ENCODE assay signal across 22 cellular contexts in genomic region chr2:94622113-94622618, GRCh38.
"Had no signal": no experiment of that assay in that cellular context is flagged by ENCODE, and none has a peak within 500 bp of the region (broad histone marks: within the 10 kb centered on the region; RNA-seq: fewer than 3 reads in every experiment).

No MANE protein-coding gene starts in this region.

- H3K27ac ChIP-seq: cardiac muscle cell, dorsolateral prefrontal cortex, foreskin keratinocyte, neural progenitor cell, psoas muscle, right lobe of liver, suprapubic skin had no signal

- H3K9me3 ChIP-seq: psoas muscle, right lobe of liver, suprapubic skin had no signal

- DNase-seq: activated CD4-positive, alpha-beta T cell treated with anti-CD3 and anti-CD28 coated beads for 36 hours; activated CD4-positive, alpha-beta T cell treated with anti-CD3 and anti-CD28 coated beads, Interleukin-2, amount 50 U/mL, for 48 hours; activated gamma-delta T cell treated with Interleukin-2 at 50 U/mL for 16 hours; activated naive CD8-positive, alpha-beta T cell treated with anti-CD3 and anti-CD28 coated beads for 36 hours; amniotic stem cell; foreskin keratinocyte; hippocampal formation; psoas muscle; stimulated activated CD4-positive, alpha-beta T cell treated with anti-CD3 and anti-CD28 coated beads, Interleukin-4, amount 100 ng/mL, for 1 hour; stimulated activated naive CD8-positive, alpha-beta T cell treated with anti-CD3 and anti-CD28 coated beads, Interleukin-15, amount 100 ng/mL, for 72 hours; SW 1271; T-helper 2 cell had no signal

- H3K4me2 ChIP-seq: neural progenitor cell, smooth muscle cell had no signal

- H3K9ac ChIP-seq: neural progenitor cell had no signal

- H3K36me3 Mint-ChIP-seq: activated naive CD8-positive, alpha-beta T cell treated with anti-CD3 and anti-CD28 coated beads for 36 hours; neural progenitor cell; type B pancreatic cell had no signal

- FAIRE-seq: islet of Langerhans, TTC549 had no signal

- ATAC-seq: activated CD4-positive, alpha-beta T cell treated with anti-CD3 and anti-CD28 coated beads for 36 hours; foreskin keratinocyte; left lobe of liver; psoas muscle; right lobe of liver; stimulated activated naive CD8-positive, alpha-beta T cell treated with anti-CD3 and anti-CD28 coated beads, Interleukin-15, amount 100 ng/mL, for 72 hours had no signal

- H3K4me1 ChIP-seq: foreskin keratinocyte, neural progenitor cell, psoas muscle, right lobe of liver, suprapubic skin had no signal

- H3K9me3 Mint-ChIP-seq: activated naive CD8-positive, alpha-beta T cell treated with anti-CD3 and anti-CD28 coated beads for 36 hours; type B pancreatic cell had no signal

- H3K27me3 Mint-ChIP-seq: stimulated activated naive CD8-positive, alpha-beta T cell treated with anti-CD3 and anti-CD28 coated beads, Interleukin-15, amount 100 ng/mL, for 72 hours; type B pancreatic cell had no signal

- H3K4me1 Mint-ChIP-seq: activated CD4-positive, alpha-beta T cell treated with anti-CD3 and anti-CD28 coated beads for 36 hours; activated naive CD8-positive, alpha-beta T cell treated with anti-CD3 and anti-CD28 coated beads for 36 hours; stimulated activated naive CD8-positive, alpha-beta T cell treated with anti-CD3 and anti-CD28 coated beads, Interleukin-15, amount 100 ng/mL, for 72 hours had no signal

- H3K27ac Mint-ChIP-seq: activated CD4-positive, alpha-beta T cell treated with anti-CD3 and anti-CD28 coated beads for 36 hours; activated naive CD8-positive, alpha-beta T cell treated with anti-CD3 and anti-CD28 coated beads for 36 hours; neural progenitor cell; stimulated activated naive CD8-positive, alpha-beta T cell treated with anti-CD3 and anti-CD28 coated beads, Interleukin-15, amount 100 ng/mL, for 72 hours; type B pancreatic cell had no signal

- H3K27me3 ChIP-seq: cardiac muscle cell, dorsolateral prefrontal cortex, foreskin keratinocyte, neural progenitor cell, right lobe of liver, suprapubic skin had no signal

- H3K36me3 ChIP-seq: cardiac muscle cell, neural progenitor cell, right lobe of liver, suprapubic skin had no signal

- H2AFZ ChIP-seq: neural progenitor cell had no signal

- H3K4me3 Mint-ChIP-seq: activated CD4-positive, alpha-beta T cell treated with anti-CD3 and anti-CD28 coated beads for 36 hours; activated naive CD8-positive, alpha-beta T cell treated with anti-CD3 and anti-CD28 coated beads for 36 hours; neural progenitor cell; stimulated activated naive CD8-positive, alpha-beta T cell treated with anti-CD3 and anti-CD28 coated beads, Interleukin-15, amount 100 ng/mL, for 72 hours; type B pancreatic cell had no signal

- H3K4me3 ChIP-seq: cardiac muscle cell, neural progenitor cell, psoas muscle, right lobe of liver, smooth muscle cell, suprapubic skin had no signal
